ENCODE assay signal across 25 cellular contexts in genomic region chr1:40892354-40892753, GRCh38. TPM values are rescaled to one million over a fixed set of nuclear protein-coding genes. Genes with fewer than 3 reads are reported as not detected.
A peak's percentile ranks its signal among the peaks of the same experiment; 100 is the strongest.
DNase-seq lines count a peak whose midpoint lies in the region; ATAC-seq, FAIRE-seq and TF ChIP-seq lines count a peak whose summit lies in the region.
"Had no signal": no experiment of that assay in that cellular context is flagged by ENCODE, and none has a peak within 500 bp of the region (broad histone marks: within the 10 kb centered on the region; RNA-seq: fewer than 3 reads in every experiment).

No MANE protein-coding gene starts in this region.

- intact Hi-C loops in HepG2 (cut with micrococcal nuclease; ENCODE audit: unreplicated experiment) (no loop called here), right lobe of liver (cut with DNase I) (no loop called here), left ventricle myocardium superior (cut with micrococcal nuclease) (no loop called here)

- no peak overlapping the region for H3K9ac ChIP-seq in HepG2 (ENCODE audit: insufficient read depth, low read depth, low read length)
- H3K9ac ChIP-seq: BLaER1 had no signal

- CTCF ChIA-PET in HepG2 (lab: Yijun Ruan, JAX; ENCODE audit: low intra/inter-chr PET ratio, low total read pairs) = no interaction called here

- 0% methylated on average over 2 of the region's 2 CpGs for WGBS in HepG2 (ENCODE audit: low lambda C conversion rate)
- WGBS in right lobe of liver (ENCODE audit: insufficient coverage, low coverage, low lambda C conversion rate, missing lambda C conversion rate) = 82% methylated on average over 1 of the region's 2 CpGs

- no peak overlapping the region for H2AFZ ChIP-seq in HepG2 (ENCODE audit: low read length)

- no peak for TF ChIP-seq RAD21 in HepG2 (CRISPR knock-in tag; IDR thresholded peaks at IDR 0.05)

- H3K4me3 ChIP-seq in HepG2 (replicated peaks in 1 of 3; ENCODE audit: insufficient read depth in 1 of 3, low read depth in 2 of 3, low read length in 3 of 3) (no peak overlapping the region), right lobe of liver (no peak overlapping the region), RWPE2 (ENCODE audit: severe bottlenecking) (no peak overlapping the region)
- H3K4me3 ChIP-seq: BLaER1, GM12878 had no signal

- no peak for FAIRE-seq in HepG2 (lab: Jason Lieb, UNC)
- FAIRE-seq: A204.1, GM12878, GM12892, GM18507 had no signal

- no peaks in the 10 kb centered on the region for H3K79me2 ChIP-seq in HepG2 (ENCODE audit: insufficient read depth, low read length)

- POLR2A ChIA-PET in HepG2 (lab: Yijun Ruan, JAX) = no interaction called here

- no peaks in the 10 kb centered on the region for H3K36me3 ChIP-seq in HepG2 (replicated peaks in 1 of 2; ENCODE audit: control insufficient read depth in 1 of 2, insufficient read depth in 2 of 2, low read length in 2 of 2)
- no peaks in the 10 kb centered on the region for H3K36me3 ChIP-seq in right lobe of liver
- no peaks in the 10 kb centered on the region for H3K36me3 ChIP-seq in RWPE2 (ENCODE audit: low read depth)
- H3K36me3 ChIP-seq: BE2C, BLaER1 had no signal

- no peak overlapping the region for H3K27ac ChIP-seq in HepG2 (ENCODE audit: extremely low read length, insufficient read depth, low read length)
- H3K27ac ChIP-seq in right lobe of liver = no peak overlapping the region
- H3K27ac ChIP-seq in RWPE2 (ENCODE audit: poor library complexity, severe bottlenecking) = peak overlapping the region; percentile 88
- H3K27ac ChIP-seq: BLaER1 had no signal

- H3K4me1 ChIP-seq in HepG2 (ENCODE audit: insufficient read depth, low read length) (peaks cover 28% of the 10 kb centered on the region), right lobe of liver (peaks cover 0 to 10% (median 0%) of the 10 kb centered on the region in 4 donors), RWPE2 (ENCODE audit: insufficient read depth, poor library complexity, severe bottlenecking) (peaks cover 31% of the 10 kb centered on the region)
- H3K4me1 ChIP-seq: BE2C, BLaER1 had no signal

- H3K9me3 ChIP-seq in HepG2 (ENCODE audit: low read length) = peaks cover 22% of the 10 kb centered on the region
- no peaks in the 10 kb centered on the region for H3K9me3 ChIP-seq in right lobe of liver
- peaks cover 9% of the 10 kb centered on the region for H3K9me3 ChIP-seq in RWPE2 (ENCODE audit: severe bottlenecking)
- H3K9me3 ChIP-seq: BE2C had no signal

- ATAC-seq in HepG2 = no peak
- no peak for ATAC-seq in right lobe of liver
- no peak for ATAC-seq in RWPE2 (ENCODE audit: low read depth)
- ATAC-seq in left ventricle myocardium superior = no peak
- ATAC-seq: GM12878 had no signal

- in situ Hi-C loops in HepG2 (cut with HindIII; ENCODE audit: extremely low pct_ligation_motif_present, low pct_unique_long_range_greater_than_20kb) = no loop called here

- DNase-seq in HepG2 (ENCODE audit: low spot score) = no peak
- DNase-seq in right lobe of liver = no peak
- no peak for DNase-seq in RWPE2 (ENCODE audit: low spot score)
- DNase-seq in left ventricle myocardium superior = no peak
- no peak for DNase-seq in KG1 (lab: John Stamatoyannopoulos, UW)
- DNase-seq: 8988T; ACHN; BE2C; C1 segment of cervical spinal cord; CD4-positive, alpha-beta memory T cell; CD4-positive, CD25-positive, alpha-beta regulatory T cell; CD8-positive, alpha-beta memory T cell; COR-L47; DMS 273 treated with DMSO at 0.1 percent for 48 hours; DMS153; DMS53; DMS79; DND-41; EL; GDM1 had no signal

- BruUV-seq in HepG2 (replicated peaks; lab: Mats Ljungman, UMichigan) = no TSS peak

- no peak for TF ChIP-seq EP300 in HepG2 (IDR thresholded peaks at IDR 0.05; ENCODE audit: low read depth in 2 of 2, low read length in 2 of 2)
- no peak for TF ChIP-seq EP300 in HepG2 (CRISPR knock-in tag; IDR thresholded peaks at IDR 0.05; ENCODE audit: borderline replicate concordance)

- H4K20me1 ChIP-seq in HepG2 (ENCODE audit: insufficient read depth, low read length) = no peaks in the 10 kb centered on the region
- H4K20me1 ChIP-seq: BLaER1 had no signal

- no peak overlapping the region for H3K4me2 ChIP-seq in HepG2 (ENCODE audit: low read depth, low read length)
- H3K4me2 ChIP-seq: BLaER1 had no signal

- H3K27me3 ChIP-seq in HepG2 (ENCODE audit: control insufficient read depth in 1 of 2, insufficient read depth in 2 of 2, low read length in 2 of 2) (no peaks in the 10 kb centered on the region; a peak in 1 of 5 replicates), right lobe of liver (no peaks in the 10 kb centered on the region), RWPE2 (ENCODE audit: insufficient read depth, poor library complexity, severe bottlenecking) (no peaks in the 10 kb centered on the region)
- H3K27me3 ChIP-seq: BE2C, BLaER1 had no signal

- TF ChIP-seq POLR2A in HepG2 (IDR thresholded peaks at IDR 0.05; ENCODE audit: insufficient read depth in 1 of 2, low read depth in 2 of 2, low read length in 2 of 2) (no peak), right lobe of liver (IDR thresholded peaks at IDR 0.05) (no peak)

- TF ChIP-seq CTCF in HepG2 (CRISPR knock-in tag; IDR thresholded peaks at IDR 0.05) (no peak), right lobe of liver (IDR thresholded peaks at IDR 0.05) (no peak), RWPE2 (IDR thresholded peaks at IDR 0.05; ENCODE audit: poor library complexity, severe bottlenecking) (no peak)

TF ChIP-seq in HepG2, 621 proteins besides CTCF, POLR2A, EP300 and RAD21 (continues in another document):
- TF ChIP-seq AGO1 (IDR thresholded peaks at IDR 0.05; ENCODE audit: low read depth, low read length, poor library complexity, severe bottlenecking) (no peak), ZFP36 (IDR thresholded peaks at IDR 0.05; ENCODE audit: borderline replicate concordance, low read depth, low read length, partially characterized antibody) (no peak), ZNF839 (CRISPR knock-in tag; IDR thresholded peaks at IDR 0.05; ENCODE audit: borderline replicate concordance) (no peak), ZNF614 (CRISPR knock-in tag; IDR thresholded peaks at IDR 0.05; ENCODE audit: borderline replicate concordance) (no peak), ZNF770 (CRISPR knock-in tag; IDR thresholded peaks at IDR 0.05) (peak; percentile 83), CC2D1A (CRISPR knock-in tag; IDR thresholded peaks at IDR 0.05) (no peak), NR2F2 (IDR thresholded peaks at IDR 0.05; ENCODE audit: borderline replicate concordance, low read depth) (no peak), PHF8 (CRISPR knock-in tag; IDR thresholded peaks at IDR 0.05) (no peak)

RNA-seq across cellular contexts. Expression of gene CITED4, which starts 30.2 kb away (rescaled TPM):
- total RNA-seq in HepG2 (2016; rRNA removed; fragmentation: Illumina TruSeq; extraction: Trizol) = 5.8 and 9.9 TPM in 2 replicates
- 8.5 and 9.6 TPM in 2 replicates for total RNA-seq in HepG2 (2016; cell fraction: cytosol; rRNA removed; fragmentation: Illumina TruSeq; extraction: Trizol; ENCODE audit: low read depth)
- 6.5 and 9.1 TPM in 2 replicates for total RNA-seq in HepG2 (2016; cell fraction: insoluble cytoplasmic fraction; rRNA removed; fragmentation: Illumina TruSeq; extraction: Trizol)
- total RNA-seq in HepG2 (2016; cell fraction: membrane; rRNA removed; fragmentation: Illumina TruSeq; extraction: Trizol) = 11.1 and 14.4 TPM in 2 replicates
- total RNA-seq in HepG2 (2016; cell fraction: nucleus; rRNA removed; fragmentation: Illumina TruSeq; extraction: Trizol) = 4.1 and 4.2 TPM in 2 replicates
- polyA plus RNA-seq in HepG2 (2011; rRNA removed) = 1.5 and 2.0 TPM in 2 replicates
- 1.7 and 3.5 TPM in 2 replicates for polyA plus RNA-seq in HepG2 (2011; cell fraction: cytosol; rRNA removed)
- polyA plus RNA-seq in HepG2 (2011; cell fraction: nucleus; rRNA removed) = 3.7 and 3.9 TPM in 2 replicates
- 5.5 and 6.8 TPM in 2 replicates for polyA plus RNA-seq in HepG2 (2012)
- polyA plus RNA-seq in HepG2 (2016; cell fraction: cytosol; fragmentation: Illumina TruSeq; extraction: Trizol; ENCODE audit: low read depth) = 9.0 and 13.1 TPM in 2 replicates
- 11.7 and 13.4 TPM in 2 replicates for polyA plus RNA-seq in HepG2 (2016; cell fraction: insoluble cytoplasmic fraction; fragmentation: Illumina TruSeq; extraction: Trizol; ENCODE audit: low read depth)
- 14.8 and 15.5 TPM in 2 replicates for polyA plus RNA-seq in HepG2 (2016; cell fraction: membrane; fragmentation: Illumina TruSeq; extraction: Trizol; ENCODE audit: low read depth)
- polyA plus RNA-seq in HepG2 (2016; cell fraction: nucleus; fragmentation: Illumina TruSeq; extraction: Trizol; ENCODE audit: insufficient read depth, low read depth) = 13.0 and 14.6 TPM in 2 replicates
- polyA minus RNA-seq in HepG2 (2011; rRNA and poly(A)+ RNA removed; ENCODE audit: low replicate concordance) = 1.8 and 1.9 TPM in 2 replicates
- 3.7 and 5.4 TPM in 2 replicates for polyA minus RNA-seq in HepG2 (2011; cell fraction: cytosol; rRNA and poly(A)+ RNA removed)
- 1.6 and 2.2 TPM in 2 replicates for polyA minus RNA-seq in HepG2 (2011; cell fraction: nucleus; rRNA and poly(A)+ RNA removed)
- total RNA-seq in right lobe of liver = 100 to 1,000 TPM in 1 of 6 experiments, 10 to 100 TPM in 5; 19.0 to 116 (median 25.8) TPM
- 45.4 TPM for total RNA-seq in left ventricle myocardium superior
